ENCODE assay signal across 1 cellular context in genomic region chr7:97015279-97015678, GRCh38.
TF ChIP-seq lines count a peak whose summit lies in the region.

No MANE protein-coding gene starts in this region.

TF ChIP-seq in GM23338, 12 proteins besides CTCF, POLR2A, EP300 and RAD21:
- TF ChIP-seq ZNF462 (CRISPR knock-in tag; IDR thresholded peaks at IDR 0.05) (no peak), CREB1 (CRISPR knock-in tag; IDR thresholded peaks at IDR 0.05; ENCODE audit: low read depth) (no peak), REST (IDR thresholded peaks at IDR 0.05; ENCODE audit: unreplicated experiment) (no peak), JUNB (IDR thresholded peaks at IDR 0.05; ENCODE audit: unreplicated experiment) (no peak), NANOG (IDR thresholded peaks at IDR 0.05; ENCODE audit: borderline replicate concordance) (no peak), POLR2AphosphoS5 (IDR thresholded peaks at IDR 0.05; ENCODE audit: low read depth) (no peak), EZH2phosphoT487 (IDR thresholded peaks at IDR 0.05; ENCODE audit: unreplicated experiment) (no peak), EZH2 (IDR thresholded peaks at IDR 0.05; ENCODE audit: low read depth, unreplicated experiment) (no peak)
TF ChIP-seq in GM23338: peak in this region for 0.
